ENCODE assay signal across 8 cellular contexts in the genomic region with DNA sequence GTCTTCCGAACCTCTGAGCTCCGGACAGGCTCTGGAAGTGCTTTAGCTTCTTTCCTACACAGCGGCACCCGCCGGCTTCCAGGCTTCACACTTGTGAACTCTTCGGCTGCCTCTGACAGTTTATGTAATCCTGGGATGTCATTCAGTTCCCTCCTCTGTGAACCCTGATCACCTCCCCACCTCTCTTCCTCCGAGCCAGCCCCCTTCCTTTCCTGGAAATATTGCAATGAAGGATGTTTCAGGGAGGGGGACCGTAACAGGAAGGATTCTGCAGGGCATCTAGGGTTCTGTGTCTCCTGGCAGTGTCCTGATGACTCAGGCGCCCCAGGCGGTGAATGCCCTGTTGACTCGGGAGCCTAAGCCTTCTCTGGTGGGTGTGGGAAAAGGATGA. TPM values are rescaled to one million over a fixed set of nuclear protein-coding genes. Genes with fewer than 3 reads are reported as not detected.
DNase-seq lines count a peak whose midpoint lies in the region; ATAC-seq, FAIRE-seq and TF ChIP-seq lines count a peak whose summit lies in the region.

A gene (minus strand): TSS at position 95 of the 391 bp plus-strand sequence. CDS start 104 bp downstream, outside the sequence.

- peak; percentile 33 for DNase-seq in activated CD4-positive, alpha-beta T cell treated with anti-CD3 and anti-CD28 coated beads for 36 hours
- no peak for DNase-seq in activated CD4-positive, alpha-beta T cell treated with anti-CD3 and anti-CD28 coated beads for 1 hour
- peak; percentile 40 for DNase-seq in MV-4-11 (lab: John Stamatoyannopoulos, UW)
- DNase-seq in MCF 10A (ENCODE audit: unreplicated experiment): peak; percentile 99
- peak; percentile 31 for DNase-seq in superior temporal gyrus (ENCODE audit: extremely low spot score)
- no peak for DNase-seq in GM19239 (ENCODE audit: insufficient read length, low spot score)
- DNase-seq in activated effector memory CD4-positive, alpha-beta T cell treated with Interleukin-2 at 50 U/mL for 16 hours: no peak

- peak; percentile 18 for TF ChIP-seq CTCF in MCF 10A (IDR thresholded peaks at IDR 0.05; ENCODE audit: unreplicated experiment)

- FAIRE-seq in GM19239 (lab: Jason Lieb, UNC): no peak

- H3K27ac ChIP-seq in layer of hippocampus (ENCODE audit: low read depth, low read length): peak within 1 kb of the TSS; percentile 64

- peaks cover 31% of the 10 kb centered on the region for H3K4me1 Mint-ChIP-seq in activated CD4-positive, alpha-beta T cell treated with anti-CD3 and anti-CD28 coated beads for 36 hours
- peaks cover 30% of the 10 kb centered on the region for H3K4me1 Mint-ChIP-seq in MCF 10A (ENCODE audit: insufficient read depth, unreplicated experiment)

- peaks cover 14% of the 10 kb centered on the region for H3K27me3 Mint-ChIP-seq in activated CD4-positive, alpha-beta T cell treated with anti-CD3 and anti-CD28 coated beads for 36 hours
- no peaks in the 10 kb centered on the region for H3K27me3 Mint-ChIP-seq in MCF 10A (ENCODE audit: insufficient read depth, unreplicated experiment)

- H3K9me3 Mint-ChIP-seq in activated CD4-positive, alpha-beta T cell treated with anti-CD3 and anti-CD28 coated beads for 36 hours (ENCODE audit: low read depth): no peaks in the 10 kb centered on the region
- peaks cover 4% of the 10 kb centered on the region for H3K9me3 Mint-ChIP-seq in MCF 10A (ENCODE audit: unreplicated experiment)

- H3K27ac Mint-ChIP-seq in activated CD4-positive, alpha-beta T cell treated with anti-CD3 and anti-CD28 coated beads for 36 hours: peak within 1 kb of the TSS; percentile 73
- no peak within 1 kb of the TSS for H3K27ac Mint-ChIP-seq in MCF 10A (ENCODE audit: low read depth, unreplicated experiment)

- H3K36me3 Mint-ChIP-seq in activated CD4-positive, alpha-beta T cell treated with anti-CD3 and anti-CD28 coated beads for 36 hours (ENCODE audit: low read depth): no peaks in the 10 kb centered on the region
- H3K36me3 Mint-ChIP-seq in MCF 10A (ENCODE audit: insufficient read depth, unreplicated experiment): peaks cover 6% of the 10 kb centered on the region

- intact Hi-C loops in activated CD4-positive, alpha-beta T cell treated with anti-CD3 and anti-CD28 coated beads for 36 hours (cut with DNase I, micrococcal nuclease): no loop called here
- intact Hi-C loops in MCF 10A (cut with micrococcal nuclease): no loop called here

- H3K4me3 Mint-ChIP-seq in activated CD4-positive, alpha-beta T cell treated with anti-CD3 and anti-CD28 coated beads for 36 hours: peak within 1 kb of the TSS; percentile 74
- peak within 1 kb of the TSS; percentile 68 for H3K4me3 Mint-ChIP-seq in MCF 10A (ENCODE audit: unreplicated experiment)

- H3K27me3 ChIP-seq in layer of hippocampus (ENCODE audit: control insufficient read depth, insufficient read depth, low read length): no peaks in the 10 kb centered on the region

- CTCF ChIA-PET in activated CD4-positive, alpha-beta T cell treated with anti-CD3 and anti-CD28 coated beads for 36 hours (lab: Charles Lee): interaction anchor here (0.5 to 2.0 kb wide), 8 partner anchors 14 to 290 kb away, joined by 3 to 6 read pairs (median 5); a partner anchor contains a TSS
- CTCF ChIA-PET in MCF 10A (lab: Yijun Ruan, JAX): interaction anchor here (0.6 to 4.0 kb wide), 9 partner anchors 43 to 1141 kb away, joined by 3 to 41 read pairs (median 4); a partner anchor contains a TSS

- BruUV-seq in MCF 10A (replicated peaks; lab: Mats Ljungman, UMichigan): no TSS peak

- POLR2A ChIA-PET in activated CD4-positive, alpha-beta T cell treated with anti-CD3 and anti-CD28 coated beads for 36 hours (lab: Charles Lee): interaction anchor here (0.7 kb wide), 1 partner anchor 84 kb away, joined by 3 read pairs; no protein-coding TSS in a partner anchor
- POLR2A ChIA-PET in MCF 10A (lab: Yijun Ruan, JAX): interaction anchor here (0.6 to 11.2 kb wide), 14 partner anchors 10 to 975 kb away, joined by 3 to 143 read pairs (median 4); a partner anchor contains a TSS

- ATAC-seq in activated CD4-positive, alpha-beta T cell treated with anti-CD3 and anti-CD28 coated beads for 36 hours: peak; percentile 3

RNA-seq across cellular contexts. Expression of the gene that starts here (rescaled TPM):
- total RNA-seq in activated CD4-positive, alpha-beta T cell treated with anti-CD3 and anti-CD28 coated beads for 36 hours: under 1 TPM; 0.26 to 0.43 TPM
- total RNA-seq in MCF 10A (2022): 0.79 and 2.2 TPM in 2 replicates

Comparison
In these comparisons a context has a peak if more than half of its experiments do, and no peak if none do; other contexts are left out.
1. Peak in DNase-seq and ATAC-seq in activated CD4-positive, alpha-beta T cell treated with anti-CD3 and anti-CD28 coated beads for 36 hours; RNA of the gene not detected or under 1 TPM.
2. DNase-seq: peak in MV-4-11 (single experiment), MCF 10A (single experiment) and superior temporal gyrus (single experiment); none in activated CD4-positive, alpha-beta T cell treated with anti-CD3 and anti-CD28 coated beads for 1 hour (single experiment), GM19239 (single experiment) and activated effector memory CD4-positive, alpha-beta T cell treated with Interleukin-2 at 50 U/mL for 16 hours (single experiment).